ENCODE assay signal across 8 cellular contexts in genomic region chr1:36160949-36161485, GRCh38. TPM values are rescaled to one million over a fixed set of nuclear protein-coding genes. Genes with fewer than 3 reads are reported as not detected.
DNase-seq lines count a peak whose midpoint lies in the region; ATAC-seq and TF ChIP-seq lines count a peak whose summit lies in the region.

No MANE protein-coding gene starts in this region.

- no peaks in the 10 kb centered on the region for H3K36me3 Mint-ChIP-seq in natural killer cell

- POLR2A ChIA-PET in OCI-LY7 (lab: Charles Lee): interaction anchor here (1.5 to 2.5 kb wide), 3 partner anchors 11 to 145 kb away, joined by 5 to 13 read pairs (median 5); partner anchors contain the start of genes SH3D21 and TRAPPC3

- peak overlapping the region; percentile 89 for H3K4me2 ChIP-seq in OCI-LY7 (ENCODE audit: low read length)

- CTCF ChIA-PET in OCI-LY7 (lab: Charles Lee; ENCODE audit: unreplicated experiment): interaction anchor here (0.6 to 2.1 kb wide), 4 partner anchors 10 to 63 kb away, joined by 3 to 9 read pairs (median 3); partner anchors contain the start of gene THRAP3

- H3K4me3 ChIP-seq in OCI-LY7 (ENCODE audit: low read depth, low read length, poor library complexity, severe bottlenecking) (peak overlapping the region; percentile 65), fibroblast of mammary gland (ENCODE audit: control insufficient read depth, low read depth, low read length) (peak overlapping the region; percentile 52), tibial artery (peak overlapping the region; percentile 40 to 50)

- DNase-seq in 8988T (peak; percentile 65), OCI-LY7 (ENCODE audit: low spot score) (peak; percentile 79), fibroblast of mammary gland (ENCODE audit: low read depth) (peak; percentile 68), natural killer cell (peak; percentile 48), tibial artery (peak; percentile 63 to 85), cerebellar nuclear complex (lab: John Stamatoyannopoulos, UW) (no peak)
- peak; percentile 42 to 46 for DNase-seq in activated T-helper 1 cell treated with anti-CD3 and anti-CD28 coated beads, Interleukin-2, amount 50 U/mL, for 16 hours (ENCODE audit: low read depth in 1 of 2, low spot score in 1 of 2)

- H3K27ac ChIP-seq in OCI-LY7 (ENCODE audit: low read depth, low read length, poor library complexity, severe bottlenecking) (peak overlapping the region; percentile 87), tibial artery (peak overlapping the region; percentile 99 to 100)

- H3K27me3 Mint-ChIP-seq in natural killer cell (ENCODE audit: low read depth in 2 of 2): no peaks in the 10 kb centered on the region

- peaks cover 12% of the 10 kb centered on the region; the same call in 1 of the 2 replicates for H4K20me1 ChIP-seq in OCI-LY7 (ENCODE audit: insufficient read depth, low read length)

- H3K4me1 ChIP-seq in OCI-LY7 (ENCODE audit: insufficient read depth, low read length, poor library complexity, severe bottlenecking) (peaks cover 64% of the 10 kb centered on the region), tibial artery (peaks cover 4 to 88% (median 73%) of the 10 kb centered on the region in 4 donors)

- no TSS peak for BruUV-seq in OCI-LY7 (replicated peaks; lab: Mats Ljungman, UMichigan)

- no peak overlapping the region for H2AFZ ChIP-seq in OCI-LY7 (ENCODE audit: low read length)

- intact Hi-C loops in OCI-LY7 (cut with micrococcal nuclease; ENCODE audit: unreplicated experiment) (no loop called here), natural killer cell (cut with micrococcal nuclease) (no loop called here), tibial artery (cut with DNase I; ENCODE audit: low total_unique reads) (no loop called here)

- peak overlapping the region; percentile 82 for H3K4me3 Mint-ChIP-seq in natural killer cell

- H3K4me1 Mint-ChIP-seq in natural killer cell: peaks cover 63 to 77% of the 10 kb centered on the region in 2 donors

- H3K9me3 ChIP-seq in OCI-LY7 (ENCODE audit: low read length): no peaks in the 10 kb centered on the region
- H3K9me3 ChIP-seq in tibial artery: no peaks in the 10 kb centered on the region

- peak; percentile 60 for TF ChIP-seq POLR2A in GM18526 (IDR thresholded peaks at IDR 0.05; ENCODE audit: extremely low read depth, insufficient read length)

- no peaks in the 10 kb centered on the region for H3K9me2 ChIP-seq in OCI-LY7 (ENCODE audit: insufficient read depth, low read length)

- TF ChIP-seq CTCF in OCI-LY7 (conservative IDR thresholded peaks at IDR 0.05; ENCODE audit: low read length): peak; percentile 70
- TF ChIP-seq CTCF in fibroblast of mammary gland (conservative IDR thresholded peaks at IDR 0.05; ENCODE audit: control insufficient read depth, insufficient read depth, low read depth, low read length): peak; percentile 40
- no peak for TF ChIP-seq CTCF in natural killer cell (IDR thresholded peaks at IDR 0.05)
- TF ChIP-seq CTCF in tibial artery (IDR thresholded peaks at IDR 0.05): peak; percentile 5 to 8

- H3K36me3 ChIP-seq in OCI-LY7 (ENCODE audit: insufficient read depth, low read length) (peaks cover 23% of the 10 kb centered on the region; the same call in 1 of the 2 replicates), tibial artery (no peaks in the 10 kb centered on the region)

- H3K27ac Mint-ChIP-seq in natural killer cell: peak overlapping the region; percentile 88 to 99

- no peaks in the 10 kb centered on the region for H3K27me3 ChIP-seq in tibial artery

- H3K9me3 Mint-ChIP-seq in natural killer cell: no peaks in the 10 kb centered on the region

- H3K79me2 ChIP-seq in OCI-LY7 (ENCODE audit: insufficient read depth, low read depth, low read length): peaks cover 96% of the 10 kb centered on the region

- peak; percentile 21 to 56 (median 27) for ATAC-seq in natural killer cell

RNA-seq across cellular contexts. Expression of gene MAP7D1, which starts 5.1 kb away (rescaled TPM):
- total RNA-seq in OCI-LY7 (2014; rRNA removed; shearing (Covaris generic)): 55.1 and 61.2 TPM in 2 replicates
- total RNA-seq in OCI-LY7 (2022) (94.7 and 101 TPM in 2 replicates), natural killer cell (100 to 1,000 TPM; 213 to 232 (median 230) TPM)

RNA-seq across cellular contexts. Expression of gene TRAPPC3, which starts 11.7 kb away (rescaled TPM):
- 50.3 and 71.0 TPM in 2 replicates for total RNA-seq in OCI-LY7 (2014; rRNA removed; shearing (Covaris generic))
- total RNA-seq in OCI-LY7 (2022) (55.4 and 60.4 TPM in 2 replicates), natural killer cell (10 to 100 TPM; 28.0 to 34.7 (median 34.3) TPM)

RNA-seq across cellular contexts. Expression of gene COL8A2, which starts 36.0 kb away (rescaled TPM):
- total RNA-seq in OCI-LY7 (2014; rRNA removed; shearing (Covaris generic)): not detected in 2 replicates
- total RNA-seq in OCI-LY7 (2022) (not detected in 2 replicates), natural killer cell (under 1 TPM; 0.09 to 0.20 (median 0.14) TPM)

Comparison
In these comparisons a context has a peak if more than half of its experiments do, and no peak if none do; other contexts are left out.
1. DNase-seq: peak in 8988T (single experiment), OCI-LY7 (single experiment), activated T-helper 1 cell treated with anti-CD3 and anti-CD28 coated beads, Interleukin-2, amount 50 U/mL, for 16 hours (2 of 2), fibroblast of mammary gland (single experiment), natural killer cell (single experiment) and tibial artery (2 of 2); none in cerebellar nuclear complex (0 of 2).
2. Peak in every context shown above with its lines, with median percentiles within 50 percentile points of each other: H3K4me3 ChIP-seq.